18 cellular contexts compared by ENCODE assay signal in genomic region chr3:13082677-13083076, GRCh38. TPM values are rescaled to one million over a fixed set of nuclear protein-coding genes. Genes with fewer than 3 reads are reported as not detected.
A peak's percentile ranks its signal among the peaks of the same experiment; 100 is the strongest.
DNase-seq lines count a peak whose midpoint lies in the region; ATAC-seq and TF ChIP-seq lines count a peak whose summit lies in the region.
"Had no signal": no experiment of that assay in that cellular context is flagged by ENCODE, and none has a peak within 500 bp of the region (broad histone marks: within the 10 kb centered on the region; RNA-seq: fewer than 3 reads in every experiment).

No MANE protein-coding gene starts in this region.

- H4K20me1 ChIP-seq in OCI-LY7 (ENCODE audit: insufficient read depth, low read length), result no peaks in the 10 kb centered on the region

- CTCF ChIA-PET in OCI-LY7 (lab: Charles Lee; ENCODE audit: unreplicated experiment), result no interaction called here

- DNase-seq in left ventricle myocardium superior (no peak), cardiac septum (ENCODE audit: low spot score) (no peak), OCI-LY7 (ENCODE audit: low spot score) (no peak), memory B cell (ENCODE audit: low spot score in 2 of 2) (no peak), HuH-7 (ENCODE audit: low spot score) (no peak)
- DNase-seq: CD4-positive, alpha-beta memory T cell; DND-41; GM23248; H9; Karpas-422; MV-4-11; NCI-H1105 treated with DMSO at 0.1 percent for 48 hours; NCI-H2029 treated with DMSO at 0.1 percent for 48 hours; NCI-H524; NCI-H82 had no signal

- no peak overlapping the region for H3K4me3 Mint-ChIP-seq in memory B cell
- H3K4me3 Mint-ChIP-seq: CD4-positive, alpha-beta memory T cell; H9 had no signal

- H3K4me3 ChIP-seq in OCI-LY7 (ENCODE audit: low read depth, low read length, poor library complexity, severe bottlenecking), result no peak overlapping the region
- H3K4me3 ChIP-seq: GM12878, GM23248 had no signal

- no peaks in the 10 kb centered on the region for H3K9me2 ChIP-seq in OCI-LY7 (ENCODE audit: insufficient read depth, low read length)

- no peak overlapping the region for H3K27ac ChIP-seq in OCI-LY7 (ENCODE audit: low read depth, low read length, poor library complexity, severe bottlenecking)
- H3K27ac ChIP-seq: GM23248 had no signal

- no peaks in the 10 kb centered on the region for H3K36me3 ChIP-seq in OCI-LY7 (ENCODE audit: insufficient read depth, low read length)

- no peak overlapping the region for H2AFZ ChIP-seq in OCI-LY7 (ENCODE audit: low read length)
- H2AFZ ChIP-seq: GM23248 had no signal

- peaks cover 60% of the 10 kb centered on the region for H3K4me1 Mint-ChIP-seq in memory B cell

- no peak for TF ChIP-seq CTCF in OCI-LY7 (conservative IDR thresholded peaks at IDR 0.05; ENCODE audit: low read length)

- peaks cover 91% of the 10 kb centered on the region for H3K4me1 ChIP-seq in OCI-LY7 (ENCODE audit: insufficient read depth, low read length, poor library complexity, severe bottlenecking)

- no peaks in the 10 kb centered on the region for H3K9me3 ChIP-seq in OCI-LY7 (ENCODE audit: low read length)

- peak overlapping the region; percentile 95 for H3K27ac Mint-ChIP-seq in memory B cell

- no TSS peak for BruUV-seq in OCI-LY7 (replicated peaks; lab: Mats Ljungman, UMichigan)

- ATAC-seq in left ventricle myocardium superior (peak; percentile 3), memory B cell (ENCODE audit: low read depth) (no peak), HG03025 (IDR thresholded peaks at IDR 0.05; ENCODE audit: low FRiP score, unreplicated experiment) (no peak), HG03159 (IDR thresholded peaks at IDR 0.05; ENCODE audit: unreplicated experiment) (no peak)
- ATAC-seq: GM12878 had no signal

- no peaks in the 10 kb centered on the region for H3K27me3 Mint-ChIP-seq in memory B cell
- H3K27me3 Mint-ChIP-seq: CD4-positive, alpha-beta memory T cell had no signal

- H3K79me2 ChIP-seq in OCI-LY7 (ENCODE audit: insufficient read depth, low read depth, low read length), result no peaks in the 10 kb centered on the region

- H3K9me3 Mint-ChIP-seq in memory B cell, result no peaks in the 10 kb centered on the region
- H3K9me3 Mint-ChIP-seq: CD4-positive, alpha-beta memory T cell; H9 had no signal

- intact Hi-C loops in left ventricle myocardium superior (cut with micrococcal nuclease) (no loop called here), cardiac septum (cut with DNase I) (no loop called here), OCI-LY7 (cut with micrococcal nuclease; ENCODE audit: unreplicated experiment) (no loop called here)

- H3K36me3 Mint-ChIP-seq in memory B cell, result no peaks in the 10 kb centered on the region
- H3K36me3 Mint-ChIP-seq: CD4-positive, alpha-beta memory T cell had no signal

- H3K4me2 ChIP-seq in OCI-LY7 (ENCODE audit: low read length), result peak overlapping the region; percentile 67

- POLR2A ChIA-PET in OCI-LY7 (lab: Charles Lee), result interaction anchor here (0.5 to 2.3 kb wide), 4 partner anchors 11 to 101 kb away, joined by 3 to 19 read pairs (median 6); no protein-coding TSS in a partner anchor

RNA-seq across cellular contexts. Expression of gene IQSEC1, which starts 9.4 kb away (rescaled TPM):
- total RNA-seq in left ventricle myocardium superior (95.1 TPM), cardiac septum (59.7 TPM), OCI-LY7 (2022) (56.3 and 70.1 TPM in 2 replicates)
- total RNA-seq in OCI-LY7 (2014; rRNA removed; shearing (Covaris generic)), result 24.3 and 25.2 TPM in 2 replicates
